ENCODE assay signal across 8 cellular contexts in genomic region chr3:68972358-68972979, GRCh38. TPM values are rescaled to one million over a fixed set of nuclear protein-coding genes. Genes with fewer than 3 reads are reported as not detected.
DNase-seq lines count a peak whose midpoint lies in the region; ATAC-seq, FAIRE-seq and TF ChIP-seq lines count a peak whose summit lies in the region.

No MANE protein-coding gene starts in this region.

- H3K14ac ChIP-seq in IMR-90 (replicated peaks; ENCODE audit: low read depth, low read length) = no peak overlapping the region

- H2AFZ ChIP-seq in IMR-90 (replicated peaks; ENCODE audit: low read length, poor library complexity) (no peak overlapping the region), K562 (ENCODE audit: low read depth, low read length) (peak overlapping the region; percentile 32; the same call in 1 of the 2 replicates)

- BruUV-seq in IMR-90 (replicated peaks; lab: Mats Ljungman, UMichigan) (no TSS peak), K562 (replicated peaks; lab: Mats Ljungman, UMichigan) (no TSS peak)

- no peak overlapping the region for H3K23ac ChIP-seq in IMR-90 (ENCODE audit: low read depth, low read length)

- TF ChIP-seq RAD21 in IMR-90 (IDR thresholded peaks at IDR 0.05; ENCODE audit: low read length) (peak; percentile 76), K562 (CRISPR knock-in tag; conservative IDR thresholded peaks at IDR 0.05 in 1 of 2, IDR thresholded peaks at IDR 0.05 in 1 of 2) (peak; percentile 63 to 78)

- peak; percentile 71 for TF ChIP-seq CTCF in IMR-90 (conservative IDR thresholded peaks at IDR 0.05; ENCODE audit: low read depth, low read length)
- peak; percentile 82 for TF ChIP-seq CTCF in RWPE2 (IDR thresholded peaks at IDR 0.05; ENCODE audit: poor library complexity, severe bottlenecking)
- peak; percentile 72 to 80 (median 75) for TF ChIP-seq CTCF in K562 (IDR thresholded peaks at IDR 0.05 in 2 of 3, conservative IDR thresholded peaks at IDR 0.05 in 1 of 3; ENCODE audit: insufficient read depth in 2 of 3, low read depth in 1 of 3, low read length in 3 of 3)

- H3K27me3 ChIP-seq in IMR-90 (ENCODE audit: control insufficient read depth, insufficient read depth, low read length) (peaks cover 16% of the 10 kb centered on the region), RWPE2 (ENCODE audit: insufficient read depth, poor library complexity, severe bottlenecking) (peaks cover 11% of the 10 kb centered on the region), K562 (ENCODE audit: control insufficient read depth in 2 of 2, insufficient read depth in 2 of 2, low read length in 2 of 2) (no peaks in the 10 kb centered on the region; a peak in 2 of 5 replicates)

- no peaks in the 10 kb centered on the region for H3K79me2 ChIP-seq in K562 (ENCODE audit: control insufficient read depth, insufficient read depth, low read length)

- in situ Hi-C loops in IMR-90 (cut with MboI; ENCODE audit: low sequenced_read_pairs) = no loop called here
- in situ Hi-C loops in K562 (cut with MboI) = no loop called here

- H3K4me3 ChIP-seq in IMR-90 (ENCODE audit: insufficient read depth, low read depth, low read length) = no peak overlapping the region
- no peak overlapping the region for H3K4me3 ChIP-seq in RWPE2 (ENCODE audit: severe bottlenecking)
- H3K4me3 ChIP-seq in K562 = no peak overlapping the region

- H4K5ac ChIP-seq in IMR-90 (ENCODE audit: low read depth, low read length) = no peak overlapping the region

- intact Hi-C loops in IMR-90 (cut with micrococcal nuclease) = loop anchor here (1.0 to 10.0 kb wide), 4 partner anchors 80 to 1863 kb away; no protein-coding TSS in a partner anchor
- intact Hi-C loops in K562 (cut with micrococcal nuclease) = loop anchor here (2.0 to 5.0 kb wide), 2 partner anchors 80 to 95 kb away; no protein-coding TSS in a partner anchor

- FAIRE-seq in K562 (lab: Jason Lieb, UNC) = peak; percentile 69

- H3K4me1 ChIP-seq in IMR-90 (ENCODE audit: control insufficient read depth, insufficient read depth, low read length) (peaks cover 3% of the 10 kb centered on the region; the same call in 1 of the 2 replicates), RWPE2 (ENCODE audit: insufficient read depth, poor library complexity, severe bottlenecking) (no peaks in the 10 kb centered on the region), K562 (replicated peaks in 1 of 2; ENCODE audit: control insufficient read depth in 2 of 2, insufficient read depth in 2 of 2, low read length in 2 of 2) (no peaks in the 10 kb centered on the region)

- no peak for TF ChIP-seq EP300 in K562 (IDR thresholded peaks at IDR 0.05; ENCODE audit: low read length)

- H2AK5ac ChIP-seq in IMR-90 (ENCODE audit: low read depth, low read length) = no peak overlapping the region

- H3K9ac ChIP-seq in IMR-90 (ENCODE audit: low read depth, low read length) (no peak overlapping the region), K562 (ENCODE audit: insufficient read depth in 1 of 2, low read depth in 2 of 2, low read length in 2 of 2) (no peak overlapping the region)

- no peak overlapping the region for H3K4ac ChIP-seq in IMR-90 (ENCODE audit: low read depth, low read length)

- no peak overlapping the region for H4K91ac ChIP-seq in IMR-90 (ENCODE audit: insufficient read depth, low read depth, low read length)

- no peak overlapping the region for H2BK20ac ChIP-seq in IMR-90 (ENCODE audit: low read depth, low read length)

- dilution Hi-C loops in IMR-90 (cut with HindIII; ENCODE audit: low sequenced_read_pairs, unreplicated experiment) = no loop called here

- DNase-seq in DMS 273 (lab: John Stamatoyannopoulos, UW; ENCODE audit: unreplicated experiment) (peak; percentile 85), IMR-90 (peak; percentile 51), RWPE2 (ENCODE audit: low spot score) (no peak), K562 (ENCODE audit: extremely low read depth in 1 of 4, low spot score in 3 of 4) (peak; percentile 33 to 69 (median 42)), islet precursor cell (peak; percentile 89), epidermal melanocyte (ENCODE audit: insufficient read length, low spot score) (no peak)
- peak; percentile 29 for DNase-seq in stimulated activated CD4-positive, alpha-beta T cell treated with anti-CD3 and anti-CD28 coated beads, Interleukin-4, amount 100 ng/mL, for 24 hours

- no peak overlapping the region for H2BK5ac ChIP-seq in IMR-90 (ENCODE audit: low read depth, low read length, poor library complexity, severe bottlenecking)

- H3K79me1 ChIP-seq in IMR-90 (ENCODE audit: low read depth in 1 of 2, low read length in 2 of 2) = no peaks in the 10 kb centered on the region

- H3K9me3 ChIP-seq in IMR-90 (ENCODE audit: control insufficient read depth, insufficient read depth, low read length) = no peaks in the 10 kb centered on the region
- H3K9me3 ChIP-seq in RWPE2 (ENCODE audit: severe bottlenecking) = no peaks in the 10 kb centered on the region
- H3K9me3 ChIP-seq in K562 (replicated peaks; ENCODE audit: control insufficient read depth, insufficient read depth, low read depth, low read length) = no peaks in the 10 kb centered on the region

- CTCF ChIA-PET in IMR-90 (lab: Yijun Ruan, JAX) = interaction anchor here (0.6 to 1.0 kb wide), 3 partner anchors 53 to 1859 kb away, joined by 3 to 5 read pairs (median 4); no protein-coding TSS in a partner anchor
- CTCF ChIA-PET in K562 (lab: Yijun Ruan, JAX; ENCODE audit: low intra/inter-chr PET ratio) = interaction anchor here (0.5 to 0.7 kb wide), 2 partner anchors 17 to 78 kb away, joined by 3 to 4 read pairs; no protein-coding TSS in a partner anchor

- no peak overlapping the region for H3K56ac ChIP-seq in IMR-90 (ENCODE audit: extremely low read depth, insufficient read depth, low read length)

- no peak overlapping the region for H4K8ac ChIP-seq in IMR-90 (ENCODE audit: low read depth in 2 of 2, low read length in 2 of 2)

- no peak overlapping the region for H3K18ac ChIP-seq in IMR-90 (ENCODE audit: low read depth, low read length)

- no peaks in the 10 kb centered on the region for H4K20me1 ChIP-seq in IMR-90 (ENCODE audit: insufficient read depth, low read length)
- H4K20me1 ChIP-seq in K562 (replicated peaks; ENCODE audit: control insufficient read depth, insufficient read depth, low read length) = no peaks in the 10 kb centered on the region; the same call in 1 of the 2 replicates

- H2BK120ac ChIP-seq in IMR-90 (ENCODE audit: low read depth, low read length) = no peak overlapping the region

- WGBS in IMR-90 (ENCODE audit: extremely low coverage in 2 of 2, insufficient read length in 1 of 2), 2 experiments = 29% methylated on average over 4 of the region's 11 CpGs; no CpG with 5 or more reads in 1 of the 2 experiments
- WGBS in K562 (ENCODE audit: insufficient coverage, low coverage, missing lambda C conversion rate) = 5% methylated on average over 11 of the region's 11 CpGs

- no peak overlapping the region for H2AK9ac ChIP-seq in IMR-90 (replicated peaks; ENCODE audit: low read depth, low read length, poor library complexity)

- H3K4me2 ChIP-seq in IMR-90 (ENCODE audit: low read depth, low read length) (no peak overlapping the region), K562 (ENCODE audit: insufficient read depth, low read length) (no peak overlapping the region)

- TF ChIP-seq POLR2A in IMR-90 (IDR thresholded peaks at IDR 0.05; ENCODE audit: low read depth, low read length) = no peak
- TF ChIP-seq POLR2A in K562 (conservative IDR thresholded peaks at IDR 0.05) = no peak

- POLR2A ChIA-PET in IMR-90 (lab: Charles Lee; ENCODE audit: unreplicated experiment) (no interaction called here), K562 (lab: Yijun Ruan, JAX) (no interaction called here)

- no peak overlapping the region for H3K27ac ChIP-seq in IMR-90 (ENCODE audit: insufficient read depth, low read length)
- no peak overlapping the region for H3K27ac ChIP-seq in RWPE2 (ENCODE audit: poor library complexity, severe bottlenecking)
- H3K27ac ChIP-seq in K562 (ENCODE audit: extremely low read depth, low read depth, low read length) = no peak overlapping the region

- no peaks in the 10 kb centered on the region for H3K9me1 ChIP-seq in IMR-90 (ENCODE audit: insufficient read depth, low read length)
- no peaks in the 10 kb centered on the region for H3K9me1 ChIP-seq in K562 (ENCODE audit: control insufficient read depth, insufficient read depth, low read length)

- no peak overlapping the region for H2BK15ac ChIP-seq in IMR-90 (ENCODE audit: low read depth, low read length)

- peak; percentile 88 for ATAC-seq in GM19463 (IDR thresholded peaks at IDR 0.05; ENCODE audit: unreplicated experiment)
- peak; percentile 97 for ATAC-seq in IMR-90 (ENCODE audit: low read depth)
- peak; percentile 88 for ATAC-seq in RWPE2 (ENCODE audit: low read depth)
- ATAC-seq in K562 = peak; percentile 98

- H3K36me3 ChIP-seq in IMR-90 (ENCODE audit: control insufficient read depth, insufficient read depth, low read length) (peaks cover 4% of the 10 kb centered on the region), RWPE2 (ENCODE audit: low read depth) (peaks cover 21% of the 10 kb centered on the region), K562 (ENCODE audit: control insufficient read depth, insufficient read depth, low read length) (peaks cover 5% of the 10 kb centered on the region; the same call in 1 of the 3 replicates)

RNA-seq across cellular contexts. Expression of gene TAFA4, which starts 40.1 kb away (rescaled TPM):
- total RNA-seq in IMR-90 (2012; rRNA removed) (under 0.01 TPM in 1 of 2 replicates, not detected in the other), K562 (2014; rRNA removed) (not detected in 2 replicates), K562 (2014; rRNA removed; fragmentation: Illumina TruSeq; extraction: Trizol) (not detected in 2 replicates), K562 (2015; rRNA removed; fragmentation: Illumina TruSeq; extraction: Trizol) (not detected in 2 replicates), K562 (2021) (not detected in 2 replicates)
- polyA plus RNA-seq in IMR-90 (2012; rRNA removed) (not detected in 2 replicates), K562 (2011; rRNA removed) (not detected in 2 replicates), K562 (2014; fragmentation: Illumina TruSeq; extraction: Trizol) (not detected in 2 replicates), K562 (2014; fragmentation: Nextera tagmentation; extraction: Ambion mirVana) (not detected), K562 (2014; rRNA removed) (not detected in 2 replicates)
- 0.03 TPM in 1 of 2 replicates, not detected in the other for polyA plus RNA-seq in IMR-90 (2012; cell fraction: cytosol; rRNA removed)
- polyA plus RNA-seq in IMR-90 (2012; cell fraction: nucleus; rRNA removed; ENCODE audit: low replicate concordance) = not detected in 2 replicates
- total RNA-seq in K562 (2011; cell fraction: chromatin; rRNA removed; ENCODE audit: low replicate concordance) = not detected in 2 replicates
- total RNA-seq in K562 (2011; cell fraction: nucleolus; rRNA removed) = not detected in 2 replicates
- not detected in 2 replicates for total RNA-seq in K562 (2011; cell fraction: nucleoplasm; rRNA removed)
- not detected in 2 replicates for polyA plus RNA-seq in K562 (2011; cell fraction: cytosol; rRNA removed)
- polyA plus RNA-seq in K562 (2011; cell fraction: nucleus; rRNA removed) = not detected in 2 replicates
- polyA plus RNA-seq in K562 (2012) = not detected in 2 replicates
- polyA minus RNA-seq in K562 (2011; rRNA and poly(A)+ RNA removed) = not detected in 2 replicates
- polyA minus RNA-seq in K562 (2011; cell fraction: cytosol; rRNA and poly(A)+ RNA removed) = not detected in 2 replicates
- polyA minus RNA-seq in K562 (2011; cell fraction: nucleus; rRNA and poly(A)+ RNA removed) = not detected in 2 replicates

RNA-seq across cellular contexts. Expression of gene EOGT, which starts 41.0 kb away (rescaled TPM):
- 35.6 and 41.2 TPM in 2 replicates for total RNA-seq in IMR-90 (2012; rRNA removed)
- polyA plus RNA-seq in IMR-90 (2012; rRNA removed) = 9.7 and 12.3 TPM in 2 replicates
- 2.9 and 3.7 TPM in 2 replicates for polyA plus RNA-seq in IMR-90 (2012; cell fraction: cytosol; rRNA removed)
- polyA plus RNA-seq in IMR-90 (2012; cell fraction: nucleus; rRNA removed; ENCODE audit: low replicate concordance) = 6.5 and 30.8 TPM in 2 replicates
- 24.0 and 29.3 TPM in 2 replicates for total RNA-seq in K562 (2011; cell fraction: chromatin; rRNA removed; ENCODE audit: low replicate concordance)
- 13.2 and 16.2 TPM in 2 replicates for total RNA-seq in K562 (2011; cell fraction: nucleolus; rRNA removed)
- total RNA-seq in K562 (2011; cell fraction: nucleoplasm; rRNA removed) = 13.5 and 18.2 TPM in 2 replicates
- total RNA-seq in K562 (2014; rRNA removed) = 7.4 and 8.1 TPM in 2 replicates
- 14.5 and 17.9 TPM in 2 replicates for total RNA-seq in K562 (2014; rRNA removed; fragmentation: Illumina TruSeq; extraction: Trizol)
- 14.4 and 17.9 TPM in 2 replicates for total RNA-seq in K562 (2015; rRNA removed; fragmentation: Illumina TruSeq; extraction: Trizol)
- total RNA-seq in K562 (2021) = 9.6 and 10.4 TPM in 2 replicates
- polyA plus RNA-seq in K562 (2011; rRNA removed) = 4.2 and 5.6 TPM in 2 replicates
- polyA plus RNA-seq in K562 (2011; cell fraction: cytosol; rRNA removed) = 2.3 and 2.7 TPM in 2 replicates
- 4.7 and 7.6 TPM in 2 replicates for polyA plus RNA-seq in K562 (2011; cell fraction: nucleus; rRNA removed)
- 6.5 and 6.7 TPM in 2 replicates for polyA plus RNA-seq in K562 (2012)
- 9.9 and 10.8 TPM in 2 replicates for polyA plus RNA-seq in K562 (2014; fragmentation: Illumina TruSeq; extraction: Trizol)
- polyA plus RNA-seq in K562 (2014; fragmentation: Nextera tagmentation; extraction: Ambion mirVana) = 1 to 10 TPM; 3.6 to 5.1 TPM
- polyA plus RNA-seq in K562 (2014; rRNA removed) = 6.5 and 9.4 TPM in 2 replicates
- polyA minus RNA-seq in K562 (2011; rRNA and poly(A)+ RNA removed) = 8.5 and 10.3 TPM in 2 replicates
- polyA minus RNA-seq in K562 (2011; cell fraction: cytosol; rRNA and poly(A)+ RNA removed) = 2.6 and 5.2 TPM in 2 replicates
- 7.8 and 9.0 TPM in 2 replicates for polyA minus RNA-seq in K562 (2011; cell fraction: nucleus; rRNA and poly(A)+ RNA removed)

Comparison
In these comparisons a context has a peak if more than half of its experiments do, and no peak if none do; other contexts are left out.
1. DNase-seq: peak in DMS 273 (single experiment), IMR-90 (single experiment), K562 (4 of 4), islet precursor cell (single experiment) and stimulated activated CD4-positive, alpha-beta T cell treated with anti-CD3 and anti-CD28 coated beads, Interleukin-4, amount 100 ng/mL, for 24 hours (single experiment); none in RWPE2 (single experiment) and epidermal melanocyte (single experiment).
2. Peak in every context shown above with its lines, with median percentiles within 50 percentile points of each other: ATAC-seq and CTCF ChIP-seq.